ENCODE assay signal across 28 cellular contexts in genomic region chr3:67564973-67565372, GRCh38.
"Had no signal": no experiment of that assay in that cellular context is flagged by ENCODE, and none has a peak within 500 bp of the region (broad histone marks: within the 10 kb centered on the region; RNA-seq: fewer than 3 reads in every experiment).

No MANE protein-coding gene starts in this region.

- ATAC-seq: natural killer cell; psoas muscle; right cardiac atrium; stimulated activated memory B cell treated with anti-CD40 and anti-IgM and Interleukin-4, amounts not matched to agents 10 μg/mL and 1 μg/mL and 100 μg/mL, for 72 hours; stimulated activated naive CD8-positive, alpha-beta T cell treated with anti-CD3 and anti-CD28 coated beads, Interleukin-15, amount 100 ng/mL, for 72 hours; stimulated activated naive CD8-positive, alpha-beta T cell treated with anti-CD3 and anti-CD28 coated beads, Interleukin-15, Interleukin-2, amounts not matched to agents 100 U/mL and 50 U/mL, for 24 hours; upper lobe of right lung had no signal

- H3K4me3 ChIP-seq: neural progenitor cell, ovary, psoas muscle, right lobe of liver, sigmoid colon, smooth muscle cell, spleen, suprapubic skin, testis, tibial artery, transverse colon, upper lobe of right lung, uterus had no signal

- H3K9me3 ChIP-seq: ovary, psoas muscle, right lobe of liver, sigmoid colon, suprapubic skin, testis, tibial artery, transverse colon, upper lobe of right lung, uterus had no signal

- H3K4me1 ChIP-seq: neural progenitor cell, parathyroid adenoma, psoas muscle, sigmoid colon, suprapubic skin, testis, tibial artery, upper lobe of right lung, uterus had no signal

- H3K27ac ChIP-seq: neural progenitor cell, ovary, parathyroid adenoma, psoas muscle, right lobe of liver, sigmoid colon, spleen, suprapubic skin, testis, tibial artery, transverse colon, upper lobe of right lung, uterus had no signal

- H3K36me3 ChIP-seq: neural progenitor cell, ovary, right lobe of liver, sigmoid colon, suprapubic skin, tibial artery, transverse colon, upper lobe of right lung, uterus had no signal

- DNase-seq: natural killer cell; occipital lobe; ovary; posterior cingulate gyrus; psoas muscle; right cardiac atrium; right lobe of liver; sigmoid colon; spleen; stimulated activated CD4-positive, alpha-beta T cell treated with anti-CD3 and anti-CD28 coated beads, Interleukin-12 subunit alpha, Interleukin-12 subunit beta, amount 100 ng/mL, for 4 hours; stimulated activated CD4-positive, alpha-beta T cell treated with anti-CD3 and anti-CD28 coated beads, Interleukin-1b, Interleukin-23, amount 100 ng/mL, for 48 hours; stimulated activated CD4-positive, alpha-beta T cell treated with anti-CD3 and anti-CD28 coated beads, Interleukin-4, amount 100 ng/mL, for 1 hour; stimulated activated CD4-positive, alpha-beta T cell treated with anti-CD3 and anti-CD28 coated beads, Interleukin-4, amount 100 ng/mL, for 4 hours; stimulated activated CD8-positive, alpha-beta memory T cell treated with anti-CD3 and anti-CD28 coated beads, Interleukin-4, amount 100 ng/mL, for 48 hours; stimulated activated naive CD4-positive, alpha-beta T cell; stimulated activated naive CD8-positive, alpha-beta T cell treated with anti-CD3 and anti-CD28 coated beads, Interleukin-15, amount 100 ng/mL, for 72 hours; stimulated activated naive CD8-positive, alpha-beta T cell treated with anti-CD3 and anti-CD28 coated beads, Interleukin-15, Interleukin-2, amounts not matched to agents 100 U/mL and 50 U/mL, for 24 hours; substantia nigra; testis; tibial artery; transverse colon; upper lobe of right lung; uterus had no signal
